1 cellular context compared by ENCODE assay signal in genomic region chr3:69321301-69321986, GRCh38.
TF ChIP-seq lines count a peak whose summit lies in the region.

No MANE protein-coding gene starts in this region.

TF ChIP-seq in HepG2, 621 proteins besides CTCF, POLR2A, EP300 and RAD21 (continued from another document):
- TF ChIP-seq FOXP4 (CRISPR knock-in tag; IDR thresholded peaks at IDR 0.05), result no peak
- no peak for TF ChIP-seq FOXO1 (CRISPR knock-in tag; IDR thresholded peaks at IDR 0.05)
- TF ChIP-seq ZNF746 (CRISPR knock-in tag; IDR thresholded peaks at IDR 0.05), result no peak
- no peak for TF ChIP-seq SRSF9 (IDR thresholded peaks at IDR 0.05; ENCODE audit: borderline replicate concordance, insufficient read depth, low read depth, low read length, poor library complexity, severe bottlenecking)
- TF ChIP-seq ZNF121 (CRISPR knock-in tag; IDR thresholded peaks at IDR 0.05), result no peak
